ENCODE assay signal across 8 cellular contexts in the genomic region with DNA sequence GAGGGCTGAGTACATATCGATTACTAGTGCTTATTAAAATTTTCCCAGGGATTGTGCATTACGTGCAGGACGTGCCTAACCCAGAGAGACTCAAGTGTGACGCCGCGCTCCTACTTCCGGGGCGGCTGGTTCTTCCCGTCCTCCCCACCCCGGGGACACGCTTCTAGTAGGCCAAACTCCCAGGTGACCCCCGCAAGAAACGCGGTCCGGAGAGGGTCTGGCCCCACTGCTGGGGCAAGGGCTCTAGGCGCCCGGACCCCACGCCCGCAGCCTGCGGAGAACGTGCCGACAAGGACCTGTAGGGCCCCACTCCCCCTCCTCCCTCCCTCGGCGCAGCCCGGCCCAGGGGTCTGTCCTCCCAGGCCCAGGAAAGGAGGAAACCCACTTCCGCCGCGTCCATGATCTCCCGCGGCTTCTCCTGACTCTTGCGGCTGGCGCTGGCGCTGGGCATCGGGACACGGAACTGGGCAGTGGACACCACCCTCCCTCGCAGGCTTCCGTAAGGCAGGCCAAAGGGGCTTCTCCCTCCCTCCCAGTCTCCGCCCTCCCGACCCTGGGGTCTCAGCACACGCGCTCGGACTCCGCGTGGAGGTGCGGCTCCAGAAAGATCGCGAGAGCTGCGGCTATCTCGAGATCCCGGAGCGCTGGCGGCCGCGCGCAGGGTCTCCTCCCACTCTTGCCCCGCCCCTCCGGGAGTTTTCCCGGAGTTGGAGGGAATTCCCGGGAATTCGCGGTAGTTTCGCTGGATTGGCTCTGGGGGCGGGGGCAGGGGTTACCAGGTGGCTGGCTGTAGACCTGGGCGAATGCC. TPM values are rescaled to one million over a fixed set of nuclear protein-coding genes. Genes with fewer than 3 reads are reported as not detected.
DNase-seq lines count a peak whose midpoint lies in the region; ATAC-seq and TF ChIP-seq lines count a peak whose summit lies in the region.

TSS of gene DARS1 (minus strand) at position 609 of the 808 bp plus-strand sequence. CDS start at position 451, 158 bp downstream.

- peak; percentile 46 to 51 for TF ChIP-seq POLR2A in Peyer's patch (IDR thresholded peaks at IDR 0.05)
- TF ChIP-seq POLR2A in esophagus squamous epithelium (IDR thresholded peaks at IDR 0.05), result peak in 3 of 4 donors; percentile 12 to 84 (median 44)

- H3K9me3 ChIP-seq in DOHH2 (ENCODE audit: control insufficient read depth, insufficient read depth, low read length), result no peaks in the 10 kb centered on the region
- H3K9me3 ChIP-seq in KOPT-K1 (ENCODE audit: insufficient read depth, low read length, poor library complexity, severe bottlenecking), result no peaks in the 10 kb centered on the region
- no peaks in the 10 kb centered on the region for H3K9me3 ChIP-seq in Peyer's patch
- H3K9me3 ChIP-seq in esophagus squamous epithelium, result no peaks in the 10 kb centered on the region

- peak within 1 kb of the TSS; percentile 74 for H3K27ac ChIP-seq in DOHH2 (ENCODE audit: low read depth, low read length)
- H3K27ac ChIP-seq in KOPT-K1 (ENCODE audit: low read depth, low read length, poor library complexity, severe bottlenecking), result peak within 1 kb of the TSS; percentile 99
- peak within 1 kb of the TSS; percentile 96 to 97 (median 97) for H3K27ac ChIP-seq in Peyer's patch
- peak within 1 kb of the TSS; percentile 96 to 99 (median 98) for H3K27ac ChIP-seq in esophagus squamous epithelium

- H3K4me1 ChIP-seq in DOHH2 (ENCODE audit: control insufficient read depth, low read length) (peaks cover 59% of the 10 kb centered on the region), Peyer's patch (no peaks in the 10 kb centered on the region), esophagus squamous epithelium (peaks cover 0 to 35% (median 18%) of the 10 kb centered on the region in 3 donors)

- no peaks in the 10 kb centered on the region for H4K20me1 ChIP-seq in DOHH2 (ENCODE audit: control insufficient read depth, insufficient read depth, low read depth, low read length)

- TF ChIP-seq CTCF in DOHH2 (IDR thresholded peaks at IDR 0.05; ENCODE audit: low read depth, low read length, poor library complexity, severe bottlenecking) (no peak), Peyer's patch (IDR thresholded peaks at IDR 0.05) (no peak), esophagus squamous epithelium (IDR thresholded peaks at IDR 0.05) (no peak)

- H3F3A ChIP-seq in DOHH2 (ENCODE audit: control insufficient read depth, insufficient read depth), result peaks cover 7% of the 10 kb centered on the region

- H3K27me3 ChIP-seq in DOHH2 (ENCODE audit: control insufficient read depth, low read length) (no peaks in the 10 kb centered on the region), Peyer's patch (no peaks in the 10 kb centered on the region), esophagus squamous epithelium (no peaks in the 10 kb centered on the region)

- peak; percentile 79 for ATAC-seq in GM21825 (IDR thresholded peaks at IDR 0.05; ENCODE audit: unreplicated experiment)

- peak within 1 kb of the TSS; percentile 86 for H3K4me3 ChIP-seq in DOHH2 (ENCODE audit: low read length)
- peak within 1 kb of the TSS; percentile 83 to 99 (median 96) for H3K4me3 ChIP-seq in Peyer's patch
- H3K4me3 ChIP-seq in esophagus squamous epithelium, result peak within 1 kb of the TSS; percentile 79 to 99 (median 81)

- intact Hi-C loops in esophagus squamous epithelium (cut with DNase I), result no loop called here

- H3K79me2 ChIP-seq in DOHH2 (ENCODE audit: control insufficient read depth, low read length), result peaks cover 51% of the 10 kb centered on the region

- DNase-seq in Peyer's patch (peak; percentile 85 to 95 (median 93)), activated T-helper 1 cell treated with Interleukin-2 at 50 U/mL for 16 hours (ENCODE audit: low read depth) (peak; percentile 59), esophagus squamous epithelium (lab: John Stamatoyannopoulos, UW) (peak; percentile 30), myocyte (ENCODE audit: low read depth) (peak; percentile 95)
- peak; percentile 62 to 76 for DNase-seq in stimulated activated CD8-positive, alpha-beta memory T cell treated with anti-CD3 and anti-CD28 coated beads, Interleukin-7, amount 100 ng/mL, for 4 hours (ENCODE audit: low read depth in 2 of 2)

- no peaks in the 10 kb centered on the region for H3K9me2 ChIP-seq in DOHH2 (replicated peaks; ENCODE audit: control insufficient read depth, low read length)

- 0% methylated on average over 14 to 21 of the region's 64 CpGs for WGBS in esophagus squamous epithelium, 2 donors

- H3K4me2 ChIP-seq in DOHH2 (ENCODE audit: low read length), result peak within 1 kb of the TSS; percentile 93

- H3K36me3 ChIP-seq in DOHH2 (ENCODE audit: control insufficient read depth, low read length), result peaks cover 48% of the 10 kb centered on the region
- peaks cover 27% of the 10 kb centered on the region for H3K36me3 ChIP-seq in KOPT-K1 (ENCODE audit: insufficient read depth, low read length)
- peaks cover 0 to 9% (median 0%) of the 10 kb centered on the region in 3 donors for H3K36me3 ChIP-seq in Peyer's patch
- H3K36me3 ChIP-seq in esophagus squamous epithelium, result peaks cover 0 to 30% (median 0%) of the 10 kb centered on the region in 3 donors

RNA-seq across cellular contexts. Expression of gene DARS1, which starts in this region (rescaled TPM):
- total RNA-seq in Peyer's patch (10 to 100 TPM; 27.5 to 75.9 (median 30.6) TPM), esophagus squamous epithelium (100 to 1,000 TPM in 1 of 4 donors, 10 to 100 TPM in 3; 38.4 to 104 (median 84.3) TPM), myocyte (76.5 and 84.3 TPM in 2 replicates)
- polyA plus RNA-seq in myocyte (2012), result 44.3 TPM

Comparison
In these comparisons a context has a peak if more than half of its experiments do, and no peak if none do; other contexts are left out.
1. Peak in every context shown above with its lines: DNase-seq, ATAC-seq, H3K4me3 ChIP-seq and H3K27ac ChIP-seq.
2. DNase-seq: peak in every context shown above with its lines; median percentile 95 in myocyte; 93 in Peyer's patch; 69 in stimulated activated CD8-positive, alpha-beta memory T cell treated with anti-CD3 and anti-CD28 coated beads, Interleukin-7, amount 100 ng/mL, for 4 hours; 59 in activated T-helper 1 cell treated with Interleukin-2 at 50 U/mL for 16 hours; 30 in esophagus squamous epithelium.